In genomic region chr13:76533251-76533650, GRCh38 we compare ENCODE assay signal across 22 cellular contexts.
"Had no signal": no experiment of that assay in that cellular context is flagged by ENCODE, and none has a peak within 500 bp of the region (broad histone marks: within the 10 kb centered on the region; RNA-seq: fewer than 3 reads in every experiment).

No MANE protein-coding gene starts in this region.

- H3K4me3 ChIP-seq: body of pancreas, left lung, lower lobe of right lung, mucosa of descending colon, skin epidermis, thoracic aorta had no signal

- H3K4me1 ChIP-seq: body of pancreas, left lung, lower lobe of right lung had no signal

- H3K4me3 Mint-ChIP-seq: activated CD8-positive, alpha-beta T cell treated with anti-CD3 and anti-CD28 coated beads for 36 hours; natural killer cell treated with Interleukin-12 subunit alpha and Interleukin-12 subunit beta and Interleukin-15 and Interleukin-18, amount 100 ng/mL, for 72 hours; stimulated activated effector memory CD8-positive, alpha-beta T cell treated with anti-CD3 and anti-CD28 coated beads, Interleukin-12 subunit alpha, Interleukin-12 subunit beta, amount 100 ng/mL, for 72 hours; stimulated activated naive CD8-positive, alpha-beta T cell treated with anti-CD3 and anti-CD28 coated beads, Interleukin-15, Interleukin-2, amounts not matched to agents 100 ng/mL and 50 ng/mL, for 24 hours had no signal

- H3K36me3 Mint-ChIP-seq: activated naive CD4-positive, alpha-beta T cell treated with anti-CD3 and anti-CD28 coated beads, Interleukin-2, amount 50 U/mL, for 72 hours; natural killer cell treated with Interleukin-12 subunit alpha and Interleukin-12 subunit beta and Interleukin-15 and Interleukin-18, amount 100 ng/mL, for 72 hours; stimulated activated effector memory CD8-positive, alpha-beta T cell treated with anti-CD3 and anti-CD28 coated beads, Interleukin-12 subunit alpha, Interleukin-12 subunit beta, amount 100 ng/mL, for 72 hours had no signal

- H3K36me3 ChIP-seq: left lung, lower lobe of right lung, thoracic aorta had no signal

- H3K4me1 Mint-ChIP-seq: stimulated activated effector memory CD8-positive, alpha-beta T cell treated with anti-CD3 and anti-CD28 coated beads, Interleukin-12 subunit alpha, Interleukin-12 subunit beta, amount 100 ng/mL, for 72 hours had no signal

- ATAC-seq: activated CD8-positive, alpha-beta T cell treated with anti-CD3 and anti-CD28 coated beads for 36 hours; activated naive CD4-positive, alpha-beta T cell treated with anti-CD3 and anti-CD28 coated beads, Interleukin-2, amount 50 U/mL, for 72 hours; body of pancreas; esophagus mucosa; left lung; lower lobe of right lung; mucosa of descending colon; natural killer cell treated with Interleukin-12 subunit alpha and Interleukin-12 subunit beta and Interleukin-15 and Interleukin-18, amount 100 ng/mL, for 72 hours; sciatic nerve; stimulated activated effector memory CD8-positive, alpha-beta T cell treated with anti-CD3 and anti-CD28 coated beads, Interleukin-12 subunit alpha, Interleukin-12 subunit beta, amount 100 ng/mL, for 72 hours had no signal

- DNase-seq: activated CD4-positive, alpha-beta T cell treated with anti-CD3 and anti-CD28 coated beads, Interleukin-2, amount 50 U/mL, for 1 hour; activated CD8-positive, alpha-beta T cell treated with anti-CD3 and anti-CD28 coated beads for 36 hours; activated naive CD4-positive, alpha-beta T cell; activated T-cell treated with anti-CD3 and anti-CD28 coated beads, Interleukin-2, amount 50 U/mL, for 48 hours; anterior cingulate cortex; body of pancreas; caudate nucleus; left lung; lower lobe of right lung; mucosa of descending colon; stimulated activated CD4-positive, alpha-beta T cell treated with anti-CD3 and anti-CD28 coated beads, Interleukin-4, amount 100 ng/mL, for 24 hours; T-helper 2 cell; trophoblast cell had no signal

- H3K27ac ChIP-seq: body of pancreas, left lung, lower lobe of right lung, skin epidermis, thoracic aorta had no signal

- H3K27ac Mint-ChIP-seq: activated CD8-positive, alpha-beta T cell treated with anti-CD3 and anti-CD28 coated beads for 36 hours; activated naive CD4-positive, alpha-beta T cell treated with anti-CD3 and anti-CD28 coated beads, Interleukin-2, amount 50 U/mL, for 72 hours; activated T-helper 2 cell treated with anti-CD3 and anti-CD28 coated beads, Interferon-gamma antibody, Interleukin-2, Interleukin-4, amounts not matched to agents 10 μg/mL and 5 μg/mL and 100 μg/mL, durations not matched to agents 14 hours and 24 hours and 36 hours; natural killer cell treated with Interleukin-12 subunit alpha and Interleukin-12 subunit beta and Interleukin-15 and Interleukin-18, amount 100 ng/mL, for 72 hours; stimulated activated effector memory CD8-positive, alpha-beta T cell treated with anti-CD3 and anti-CD28 coated beads, Interleukin-12 subunit alpha, Interleukin-12 subunit beta, amount 100 ng/mL, for 72 hours; stimulated activated naive CD8-positive, alpha-beta T cell treated with anti-CD3 and anti-CD28 coated beads, Interleukin-15, Interleukin-2, amounts not matched to agents 100 ng/mL and 50 ng/mL, for 24 hours had no signal

- H3K9me3 ChIP-seq: body of pancreas, left lung, lower lobe of right lung, mucosa of descending colon, thoracic aorta had no signal

- H3K9me3 Mint-ChIP-seq: activated CD8-positive, alpha-beta T cell treated with anti-CD3 and anti-CD28 coated beads for 36 hours; activated naive CD4-positive, alpha-beta T cell treated with anti-CD3 and anti-CD28 coated beads, Interleukin-2, amount 50 U/mL, for 72 hours; activated T-helper 2 cell treated with anti-CD3 and anti-CD28 coated beads, Interferon-gamma antibody, Interleukin-2, Interleukin-4, amounts not matched to agents 10 μg/mL and 5 μg/mL and 100 μg/mL, durations not matched to agents 14 hours and 24 hours and 36 hours; natural killer cell treated with Interleukin-12 subunit alpha and Interleukin-12 subunit beta and Interleukin-15 and Interleukin-18, amount 100 ng/mL, for 72 hours; stimulated activated effector memory CD8-positive, alpha-beta T cell treated with anti-CD3 and anti-CD28 coated beads, Interleukin-12 subunit alpha, Interleukin-12 subunit beta, amount 100 ng/mL, for 72 hours; stimulated activated naive CD8-positive, alpha-beta T cell treated with anti-CD3 and anti-CD28 coated beads, Interleukin-15, Interleukin-2, amounts not matched to agents 100 ng/mL and 50 ng/mL, for 24 hours had no signal

- H3K27me3 ChIP-seq: body of pancreas, left lung had no signal

- H3K27me3 Mint-ChIP-seq: activated CD8-positive, alpha-beta T cell treated with anti-CD3 and anti-CD28 coated beads for 36 hours had no signal
